26 cellular contexts compared by ENCODE assay signal in genomic region chr7:135100856-135101255, GRCh38. TPM values are rescaled to one million over a fixed set of nuclear protein-coding genes. Genes with fewer than 3 reads are reported as not detected.
A peak's percentile ranks its signal among the peaks of the same experiment; 100 is the strongest.
DNase-seq lines count a peak whose midpoint lies in the region; FAIRE-seq and TF ChIP-seq lines count a peak whose summit lies in the region.
"Had no signal": no experiment of that assay in that cellular context is flagged by ENCODE, and none has a peak within 500 bp of the region (broad histone marks: within the 10 kb centered on the region; RNA-seq: fewer than 3 reads in every experiment).

No MANE protein-coding gene starts in this region.

- H2AFZ ChIP-seq in MM.1S (ENCODE audit: low read length) = no peak overlapping the region
- H2AFZ ChIP-seq: neural progenitor cell had no signal

- H3F3A ChIP-seq in MM.1S (ENCODE audit: insufficient read depth, low read length) = no peaks in the 10 kb centered on the region

- no peak for FAIRE-seq in bronchial epithelial cell (lab: Jason Lieb, UNC)
- FAIRE-seq: A549, colon, frontal cortex, G401.6, HTR-8/SVneo had no signal

- H3K9me3 ChIP-seq in MM.1S (replicated peaks; ENCODE audit: insufficient read depth, low read length) = no peaks in the 10 kb centered on the region
- H3K9me3 ChIP-seq: sigmoid colon, upper lobe of right lung had no signal

- H3K9me2 ChIP-seq in MM.1S (replicated peaks; ENCODE audit: insufficient read depth, low read length) = no peaks in the 10 kb centered on the region

- H3K79me2 ChIP-seq in MM.1S (ENCODE audit: low read length) = no peaks in the 10 kb centered on the region

- TF ChIP-seq CTCF in bronchial epithelial cell (IDR thresholded peaks at IDR 0.05; ENCODE audit: insufficient read depth, low read length, severe bottlenecking) (no peak), fibroblast of villous mesenchyme (IDR thresholded peaks at IDR 0.05; ENCODE audit: insufficient read depth, low read depth, low read length) (no peak), MM.1S (IDR thresholded peaks at IDR 0.05; ENCODE audit: low read length) (no peak)

- H3K4me2 ChIP-seq in MM.1S (ENCODE audit: low read depth, low read length) = no peak overlapping the region
- H3K4me2 ChIP-seq: A549, KMS-11, neural progenitor cell had no signal

- H3K36me3 ChIP-seq in bronchial epithelial cell (ENCODE audit: control insufficient read depth, insufficient read depth, low read length) (no peaks in the 10 kb centered on the region), MM.1S (replicated peaks; ENCODE audit: insufficient read depth, low read length) (no peaks in the 10 kb centered on the region)
- H3K36me3 ChIP-seq: neural progenitor cell, sigmoid colon, upper lobe of right lung had no signal

- no peaks in the 10 kb centered on the region for H3K4me1 ChIP-seq in MM.1S (ENCODE audit: low read length)
- H3K4me1 ChIP-seq: A549, neural progenitor cell, sigmoid colon, upper lobe of right lung had no signal

- no peaks in the 10 kb centered on the region for H3K27me3 ChIP-seq in bronchial epithelial cell (ENCODE audit: control insufficient read depth, insufficient read depth, low read length)
- no peaks in the 10 kb centered on the region for H3K27me3 ChIP-seq in MM.1S (replicated peaks; ENCODE audit: insufficient read depth, low read length)
- H3K27me3 ChIP-seq: neural progenitor cell, sigmoid colon, upper lobe of right lung had no signal

- H4K20me1 ChIP-seq in MM.1S (ENCODE audit: insufficient read depth, low read length) = no peaks in the 10 kb centered on the region

- no peak overlapping the region for H3K9ac ChIP-seq in MM.1S (ENCODE audit: low read length)
- H3K9ac ChIP-seq: KMS-11, neural progenitor cell had no signal

- no peak overlapping the region for H3K27ac ChIP-seq in MM.1S (ENCODE audit: low read length)
- H3K27ac ChIP-seq: A549, KMS-11, neural progenitor cell, sigmoid colon, upper lobe of right lung had no signal

- DNase-seq in COLO829 (ENCODE audit: low spot score) (peak; percentile 67), NCI-H226 (peak; percentile 1), bronchial epithelial cell (ENCODE audit: low read depth) (peak; percentile 83), fibroblast of villous mesenchyme (ENCODE audit: low read depth) (peak; percentile 20), MM.1S (no peak), NCI-H1436 treated with DMSO at 0.1 percent for 48 hours (lab: John Stamatoyannopoulos, UW) (no peak), SW 1271 (lab: John Stamatoyannopoulos, UW) (no peak), posterior vena cava (ENCODE audit: low spot score) (no peak)
- DNase-seq: activated CD4-positive, alpha-beta T cell treated with anti-CD3 and anti-CD28 coated beads for 4 hours; activated CD8-positive, alpha-beta memory T cell treated with anti-CD3 and anti-CD28 coated beads, Interleukin-2, amount 10 ng/mL, durations not matched to agents 7 days and 5 days; aorta; hippocampal formation; NCI-H1092; NCI-H1930; NCI-H82; posterior cingulate gyrus; sigmoid colon; T-helper 17 cell; upper lobe of right lung had no signal

- intact Hi-C loops in posterior vena cava (cut with DNase I) = no loop called here

- H3K4me3 ChIP-seq in bronchial epithelial cell (ENCODE audit: low read depth, low read length) (no peak overlapping the region), fibroblast of villous mesenchyme (ENCODE audit: low read depth, low read length) (no peak overlapping the region), MM.1S (ENCODE audit: low read length) (no peak overlapping the region)
- H3K4me3 ChIP-seq: A549, neural progenitor cell, sigmoid colon, upper lobe of right lung had no signal

RNA-seq across cellular contexts. Expression of gene TMEM140, which starts 47.0 kb away (rescaled TPM):
- total RNA-seq in bronchial epithelial cell (0.51 and 0.53 TPM in 2 replicates), fibroblast of villous mesenchyme (3.5 and 5.2 TPM in 2 replicates), posterior vena cava (10 to 100 TPM in 1 of 2 donors, 1 to 10 TPM in 1; 8.8 to 12.2 TPM)

Comparison
In these comparisons a context has a peak if more than half of its experiments do, and no peak if none do; other contexts are left out.
1. DNase-seq: peak in COLO829 (single experiment), NCI-H226 (single experiment), bronchial epithelial cell (single experiment) and fibroblast of villous mesenchyme (single experiment); none in MM.1S (single experiment), NCI-H1436 treated with DMSO at 0.1 percent for 48 hours (single experiment), SW 1271 (0 of 2) and posterior vena cava (single experiment).